ENCODE assay signal across 10 cellular contexts in the genomic region with DNA sequence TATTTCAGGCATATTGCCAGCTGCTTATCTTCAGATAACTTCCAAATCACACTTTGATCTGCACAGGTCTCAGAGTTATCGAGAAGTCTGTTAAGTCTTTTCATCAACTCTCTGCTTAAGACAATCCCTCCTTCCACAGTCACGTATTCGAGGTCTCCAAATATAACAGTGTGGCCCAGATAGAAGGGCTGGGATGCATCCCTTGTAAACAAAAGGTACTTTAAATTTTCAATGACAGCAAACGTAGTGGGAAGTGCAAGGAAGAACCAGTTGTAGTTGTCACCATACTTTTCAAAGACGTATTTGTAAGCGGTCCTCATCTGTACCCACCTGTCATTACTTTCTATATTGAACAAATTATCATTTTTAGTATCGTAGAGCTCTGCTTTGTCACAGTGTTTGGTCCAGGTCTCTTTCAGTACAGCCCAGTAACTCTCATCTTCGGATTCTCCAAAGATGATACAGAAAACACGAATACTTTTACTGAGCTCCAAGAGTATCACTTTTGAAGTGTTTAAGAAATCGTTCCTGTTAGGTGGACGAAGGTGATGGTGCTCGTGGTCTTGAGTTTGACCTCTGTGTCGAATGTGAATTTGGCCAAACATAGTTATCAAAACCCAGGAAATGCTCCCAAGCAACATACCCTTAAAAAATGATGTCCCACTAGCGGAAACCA. TPM values are rescaled to one million over a fixed set of nuclear protein-coding genes. Genes with fewer than 3 reads are reported as not detected.
DNase-seq lines count a peak whose midpoint lies in the region; ATAC-seq and TF ChIP-seq lines count a peak whose summit lies in the region.
"Had no signal": no experiment of that assay in that cellular context is flagged by ENCODE, and none has a peak within 500 bp of the region (broad histone marks: within the 10 kb centered on the region; RNA-seq: fewer than 3 reads in every experiment).

No MANE protein-coding gene starts in this region.

- no peak for TF ChIP-seq POLR2A in vagina (IDR thresholded peaks at IDR 0.05)

- intact Hi-C loops in natural killer cell (cut with micrococcal nuclease), result no loop called here
- intact Hi-C loops in vagina (cut with DNase I), result no loop called here

- TF ChIP-seq CTCF in natural killer cell (IDR thresholded peaks at IDR 0.05) (no peak), vagina (IDR thresholded peaks at IDR 0.05) (no peak)

- no peak for ATAC-seq in natural killer cell treated with Interleukin-12 subunit alpha and Interleukin-12 subunit beta and Interleukin-15 and Interleukin-18, amount 100 ng/mL, for 72 hours
- no peak for ATAC-seq in natural killer cell
- no peak for ATAC-seq in central memory CD8-positive, alpha-beta T cell (replicated peaks; ENCODE audit: extremely low read depth, poor library complexity, severe bottlenecking)

- no peak overlapping the region for H2BK15ac ChIP-seq in mesenchymal stem cell (ENCODE audit: low read depth, poor library complexity, severe bottlenecking)

- no peaks in the 10 kb centered on the region for H3K27me3 ChIP-seq in mesenchymal stem cell (ENCODE audit: control insufficient read depth in 1 of 2, insufficient read depth in 1 of 2, low read length in 2 of 2)
- H3K27me3 ChIP-seq in vagina, result no peaks in the 10 kb centered on the region

- no peaks in the 10 kb centered on the region for H3K9me3 Mint-ChIP-seq in natural killer cell treated with Interleukin-12 subunit alpha and Interleukin-12 subunit beta and Interleukin-15 and Interleukin-18, amount 100 ng/mL, for 72 hours
- H3K9me3 Mint-ChIP-seq in natural killer cell, result peaks cover 0 to 2% of the 10 kb centered on the region in 2 donors
- H3K9me3 Mint-ChIP-seq in central memory CD8-positive, alpha-beta T cell, result no peaks in the 10 kb centered on the region

- H3K4ac ChIP-seq in mesenchymal stem cell (ENCODE audit: low read depth in 1 of 2, low read length in 2 of 2), result no peak overlapping the region

- 90% methylated on average over 14 of the region's 14 CpGs for WGBS in mesenchymal stem cell

- H3K36me3 ChIP-seq in mesenchymal stem cell (ENCODE audit: control insufficient read depth in 1 of 2, insufficient read depth in 2 of 2, low read depth in 1 of 2, low read length in 2 of 2) (peaks cover 0 to 3% of the 10 kb centered on the region in 2 experiments), vagina (no peaks in the 10 kb centered on the region)

- H2BK120ac ChIP-seq in mesenchymal stem cell (ENCODE audit: low read depth, low read length), result no peak overlapping the region

- H3K27ac ChIP-seq in mesenchymal stem cell (ENCODE audit: low read length, poor library complexity, severe bottlenecking) (no peak overlapping the region), vagina (peak overlapping the region; percentile 57)

- H3K36me3 Mint-ChIP-seq in natural killer cell treated with Interleukin-12 subunit alpha and Interleukin-12 subunit beta and Interleukin-15 and Interleukin-18, amount 100 ng/mL, for 72 hours, result no peaks in the 10 kb centered on the region
- no peaks in the 10 kb centered on the region for H3K36me3 Mint-ChIP-seq in natural killer cell
- H3K36me3 Mint-ChIP-seq in central memory CD8-positive, alpha-beta T cell (ENCODE audit: insufficient read depth), result no peaks in the 10 kb centered on the region

- no peak overlapping the region for H3K23ac ChIP-seq in mesenchymal stem cell (ENCODE audit: low read length in 2 of 2)

- peaks cover 1% of the 10 kb centered on the region for H3K79me1 ChIP-seq in mesenchymal stem cell (replicated peaks; ENCODE audit: low read length, poor library complexity, severe bottlenecking)

- H3K27ac Mint-ChIP-seq in natural killer cell treated with Interleukin-12 subunit alpha and Interleukin-12 subunit beta and Interleukin-15 and Interleukin-18, amount 100 ng/mL, for 72 hours, result no peak overlapping the region
- no peak overlapping the region for H3K27ac Mint-ChIP-seq in natural killer cell
- no peak overlapping the region for H3K27ac Mint-ChIP-seq in central memory CD8-positive, alpha-beta T cell (ENCODE audit: low read depth)

- H3K4me3 ChIP-seq in mesenchymal stem cell (ENCODE audit: insufficient read depth in 1 of 2, low read depth in 1 of 2, low read length in 2 of 2) (peak overlapping the region in 1 of 2 experiments; percentile 86), vagina (peak overlapping the region; percentile 44)

- no peak overlapping the region for H3K18ac ChIP-seq in mesenchymal stem cell (ENCODE audit: low read depth in 1 of 2, low read length in 2 of 2)

- no peak overlapping the region for H2AFZ ChIP-seq in mesenchymal stem cell (ENCODE audit: low read depth, low read length)

- H3K14ac ChIP-seq in mesenchymal stem cell (ENCODE audit: low read length in 2 of 2), result no peak overlapping the region

- peak overlapping the region; percentile 86 for H3K9ac ChIP-seq in mesenchymal stem cell (ENCODE audit: low read length)

- H3K27me3 Mint-ChIP-seq in natural killer cell treated with Interleukin-12 subunit alpha and Interleukin-12 subunit beta and Interleukin-15 and Interleukin-18, amount 100 ng/mL, for 72 hours, result peaks cover 19 to 35% of the 10 kb centered on the region in 2 donors
- H3K27me3 Mint-ChIP-seq in natural killer cell (ENCODE audit: low read depth in 2 of 2), result peaks cover 21 to 44% of the 10 kb centered on the region in 2 donors
- peaks cover 41% of the 10 kb centered on the region for H3K27me3 Mint-ChIP-seq in central memory CD8-positive, alpha-beta T cell

- peaks cover 3% of the 10 kb centered on the region for H3K9me3 ChIP-seq in mesenchymal stem cell (ENCODE audit: control insufficient read depth, low read length)
- H3K9me3 ChIP-seq in vagina, result no peaks in the 10 kb centered on the region

- no peak for DNase-seq in natural killer cell treated with Interleukin-12 subunit alpha and Interleukin-12 subunit beta and Interleukin-15 and Interleukin-18, amount 100 ng/mL, for 72 hours (ENCODE audit: low spot score)
- DNase-seq in natural killer cell (no peak), mesenchymal stem cell (no peak), vagina (ENCODE audit: extremely low spot score in 2 of 2) (no peak), kidney tubule cell (ENCODE audit: low spot score) (no peak), NCI-H146 treated with DMSO at 0.1 percent for 48 hours (lab: John Stamatoyannopoulos, UW; ENCODE audit: unreplicated experiment) (no peak), NCI-H187 (lab: John Stamatoyannopoulos, UW) (no peak)
- DNase-seq in central memory CD8-positive, alpha-beta T cell (ENCODE audit: low spot score in 2 of 2), result no peak
- DNase-seq: DND-41, MM.1S had no signal

- H3K4me2 ChIP-seq in mesenchymal stem cell (ENCODE audit: low read length, poor library complexity, severe bottlenecking), result no peak overlapping the region

- no peak overlapping the region for H2BK5ac ChIP-seq in mesenchymal stem cell (ENCODE audit: low read depth, low read length, poor library complexity, severe bottlenecking)

- H4K91ac ChIP-seq in mesenchymal stem cell (ENCODE audit: low read length), result no peak overlapping the region

- no peak overlapping the region for H4K8ac ChIP-seq in mesenchymal stem cell (ENCODE audit: low read length)

- H2BK12ac ChIP-seq in mesenchymal stem cell (ENCODE audit: low read length in 2 of 2), result no peak overlapping the region

- peak overlapping the region; percentile 32 for H3K4me3 Mint-ChIP-seq in natural killer cell treated with Interleukin-12 subunit alpha and Interleukin-12 subunit beta and Interleukin-15 and Interleukin-18, amount 100 ng/mL, for 72 hours
- H3K4me3 Mint-ChIP-seq in natural killer cell, result no peak overlapping the region
- H3K4me3 Mint-ChIP-seq in central memory CD8-positive, alpha-beta T cell, result peak overlapping the region; percentile 29

- H3K4me1 Mint-ChIP-seq in natural killer cell treated with Interleukin-12 subunit alpha and Interleukin-12 subunit beta and Interleukin-15 and Interleukin-18, amount 100 ng/mL, for 72 hours (ENCODE audit: low read depth in 2 of 2), result peaks cover 3 to 7% of the 10 kb centered on the region in 2 donors
- peaks cover 8 to 10% of the 10 kb centered on the region in 2 donors for H3K4me1 Mint-ChIP-seq in natural killer cell
- peaks cover 6% of the 10 kb centered on the region for H3K4me1 Mint-ChIP-seq in central memory CD8-positive, alpha-beta T cell

- no peak overlapping the region for H2AK5ac ChIP-seq in mesenchymal stem cell (ENCODE audit: low read length, severe bottlenecking)

- H3K4me1 ChIP-seq in mesenchymal stem cell (ENCODE audit: control insufficient read depth, insufficient read depth, low read depth, low read length) (no peaks in the 10 kb centered on the region), vagina (peaks cover 5% of the 10 kb centered on the region)

RNA-seq across cellular contexts. Expression of gene C1GALT1C1L, which starts 0.4 kb away (rescaled TPM):
- not detected for total RNA-seq in natural killer cell treated with Interleukin-12 subunit alpha and Interleukin-12 subunit beta and Interleukin-15 and Interleukin-18, amount 100 ng/mL, for 72 hours
- total RNA-seq in natural killer cell (not detected), vagina (1.2 TPM)
- polyA plus RNA-seq in mesenchymal stem cell (2013, experiment 1 of 2), result 0.08 TPM
- polyA plus RNA-seq in mesenchymal stem cell (2013, experiment 2 of 2), result 0.04 TPM

RNA-seq across cellular contexts. Expression of gene PLEKHH2, which starts 38.7 kb away (rescaled TPM):
- total RNA-seq in natural killer cell treated with Interleukin-12 subunit alpha and Interleukin-12 subunit beta and Interleukin-15 and Interleukin-18, amount 100 ng/mL, for 72 hours, result under 1 TPM in 1 of 2 donors, not detected in 1; 0.26 TPM
- total RNA-seq in natural killer cell, result under 1 TPM; 0.07 to 0.28 (median 0.19) TPM
- polyA plus RNA-seq in mesenchymal stem cell (2013, experiment 1 of 2), result 6.5 TPM
- 6.1 TPM for polyA plus RNA-seq in mesenchymal stem cell (2013, experiment 2 of 2)
- 27.5 TPM for total RNA-seq in vagina

Comparison
In these comparisons a context has a peak if more than half of its experiments do, and no peak if none do; other contexts are left out.
1. RNA of gene PLEKHH2, which starts 38.7 kb away (total RNA-seq): 27.5 TPM in vagina (single experiment); 0.26 TPM in natural killer cell treated with Interleukin-12 subunit alpha and Interleukin-12 subunit beta and Interleukin-15 and Interleukin-18, amount 100 ng/mL, for 72 hours and 0.07 to 0.28 TPM in natural killer cell; every median in the first group is over 10 times any median in the second.